ENCODE assay signal across 32 cellular contexts in the genomic region with DNA sequence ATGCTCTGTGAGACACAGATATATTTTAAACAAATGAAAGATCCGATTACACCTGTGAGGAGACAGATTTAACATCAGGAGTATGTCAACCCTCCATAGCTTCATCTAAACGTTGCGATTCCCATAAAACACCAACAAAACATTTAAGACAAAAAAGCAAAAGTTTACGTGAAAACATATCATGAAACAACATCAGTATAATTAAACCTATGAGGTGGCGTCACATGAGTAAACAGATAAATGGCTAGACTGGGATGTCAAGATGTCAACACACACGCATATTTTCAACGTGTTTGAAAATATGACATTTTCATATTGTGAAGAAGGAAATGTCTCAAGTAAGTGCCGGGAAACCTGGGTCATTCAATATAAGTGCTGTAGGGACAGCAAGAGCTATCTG.
"Had no signal": no experiment of that assay in that cellular context is flagged by ENCODE, and none has a peak within 500 bp of the region (broad histone marks: within the 10 kb centered on the region; RNA-seq: fewer than 3 reads in every experiment).

No MANE protein-coding gene starts in this region.

- H3K36me3 ChIP-seq: neutrophil, ovary, spleen, suprapubic skin, tibial artery, transverse colon, upper lobe of right lung, uterus had no signal

- H3K79me2 ChIP-seq: parathyroid adenoma had no signal

- H3K9me3 ChIP-seq: neutrophil, ovary, psoas muscle, spleen, suprapubic skin, testis, tibial artery, transverse colon, upper lobe of right lung, uterus had no signal

- H3K4me3 ChIP-seq: ovary, psoas muscle, skin epidermis, smooth muscle cell, spleen, suprapubic skin, testis, tibial artery, transverse colon, upper lobe of right lung, uterus had no signal

- H3K4me2 ChIP-seq: smooth muscle cell had no signal

- H3K4me1 Mint-ChIP-seq: natural killer cell; stimulated activated memory B cell treated with anti-CD40 and anti-IgM and Interleukin-4, amounts not matched to agents 10 μg/mL and 1 μg/mL and 100 μg/mL, for 72 hours; stimulated activated naive CD8-positive, alpha-beta T cell treated with anti-CD3 and anti-CD28 coated beads, Interleukin-15, amount 100 ng/mL, for 72 hours had no signal

- H3K27me3 ChIP-seq: neutrophil, ovary, testis, transverse colon, upper lobe of right lung, uterus had no signal

- H3K4me1 ChIP-seq: parathyroid adenoma, psoas muscle, spleen, suprapubic skin, testis, tibial artery, transverse colon, upper lobe of right lung, uterus had no signal

- H3K36me3 Mint-ChIP-seq: naive thymus-derived CD4-positive, alpha-beta T cell; natural killer cell; stimulated activated memory B cell treated with anti-CD40 and anti-IgM and Interleukin-4, amounts not matched to agents 10 μg/mL and 1 μg/mL and 100 μg/mL, for 72 hours; type B pancreatic cell had no signal

- H3K27ac ChIP-seq: neutrophil, ovary, parathyroid adenoma, psoas muscle, skin epidermis, spleen, suprapubic skin, testis, tibial artery, transverse colon, upper lobe of right lung, uterus had no signal

- H3K4me3 Mint-ChIP-seq: naive thymus-derived CD4-positive, alpha-beta T cell; natural killer cell; nephron; stimulated activated memory B cell treated with anti-CD40 and anti-IgM and Interleukin-4, amounts not matched to agents 10 μg/mL and 1 μg/mL and 100 μg/mL, for 72 hours; stimulated activated naive CD8-positive, alpha-beta T cell treated with anti-CD3 and anti-CD28 coated beads, Interleukin-15, amount 100 ng/mL, for 72 hours; type B pancreatic cell had no signal

- ATAC-seq: naive thymus-derived CD4-positive, alpha-beta T cell; natural killer cell; psoas muscle; right cardiac atrium; sciatic nerve; stimulated activated memory B cell treated with anti-CD40 and anti-IgM and Interleukin-4, amounts not matched to agents 10 μg/mL and 1 μg/mL and 100 μg/mL, for 72 hours; stimulated activated naive CD8-positive, alpha-beta T cell treated with anti-CD3 and anti-CD28 coated beads, Interleukin-15, amount 100 ng/mL, for 72 hours; stimulated activated naive CD8-positive, alpha-beta T cell treated with anti-CD3 and anti-CD28 coated beads, Interleukin-15, Interleukin-2, amounts not matched to agents 100 U/mL and 50 U/mL, for 24 hours; upper lobe of right lung had no signal

- H3K27ac Mint-ChIP-seq: naive thymus-derived CD4-positive, alpha-beta T cell; natural killer cell; nephron; progenitor cell of endocrine pancreas; stimulated activated memory B cell treated with anti-CD40 and anti-IgM and Interleukin-4, amounts not matched to agents 10 μg/mL and 1 μg/mL and 100 μg/mL, for 72 hours; stimulated activated naive CD8-positive, alpha-beta T cell treated with anti-CD3 and anti-CD28 coated beads, Interleukin-15, amount 100 ng/mL, for 72 hours; type B pancreatic cell had no signal

- H2AFZ ChIP-seq: parathyroid adenoma had no signal

- DNase-seq: naive thymus-derived CD4-positive, alpha-beta T cell; nucleus accumbens; posterior cingulate gyrus; psoas muscle; spleen; stimulated activated CD4-positive, alpha-beta T cell treated with anti-CD3 and anti-CD28 coated beads, Interleukin-12 subunit alpha, Interleukin-12 subunit beta, amount 100 ng/mL, for 4 hours; stimulated activated CD4-positive, alpha-beta T cell treated with anti-CD3 and anti-CD28 coated beads, Interleukin-1b, Interleukin-23, amount 100 ng/mL, for 48 hours; stimulated activated CD4-positive, alpha-beta T cell treated with anti-CD3 and anti-CD28 coated beads, Interleukin-4, amount 100 ng/mL, for 1 hour; stimulated activated CD4-positive, alpha-beta T cell treated with anti-CD3 and anti-CD28 coated beads, Interleukin-4, amount 100 ng/mL, for 4 hours; stimulated activated CD8-positive, alpha-beta memory T cell treated with anti-CD3 and anti-CD28 coated beads, Interleukin-4, amount 100 ng/mL, for 48 hours; stimulated activated naive CD4-positive, alpha-beta T cell; stimulated activated naive CD8-positive, alpha-beta T cell treated with anti-CD3 and anti-CD28 coated beads, Interleukin-15, amount 100 ng/mL, for 72 hours; stimulated activated naive CD8-positive, alpha-beta T cell treated with anti-CD3 and anti-CD28 coated beads, Interleukin-15, Interleukin-2, amounts not matched to agents 100 U/mL and 50 U/mL, for 24 hours; substantia nigra; testis; transverse colon; upper lobe of right lung had no signal
